Comparison of ENCODE assay signal across 10 cellular contexts in genomic region chr18:26386002-26386401, GRCh38.
DNase-seq lines count a peak whose midpoint lies in the region; ATAC-seq and TF ChIP-seq lines count a peak whose summit lies in the region.
"Had no signal": no experiment of that assay in that cellular context is flagged by ENCODE, and none has a peak within 500 bp of the region (broad histone marks: within the 10 kb centered on the region; RNA-seq: fewer than 3 reads in every experiment).

No MANE protein-coding gene starts in this region.

- no peaks in the 10 kb centered on the region for H3K9me3 Mint-ChIP-seq in CD4-positive, alpha-beta T cell

- intact Hi-C loops in CD4-positive, alpha-beta T cell (cut with DNase I, micrococcal nuclease): loop anchor here in 1 of 2 experiments (5.0 kb wide), 1 partner anchor 46 kb away; no protein-coding TSS in a partner anchor

- H3K4me1 Mint-ChIP-seq in CD4-positive, alpha-beta T cell (ENCODE audit: low read depth): no peaks in the 10 kb centered on the region

- no peaks in the 10 kb centered on the region for H3K9me3 ChIP-seq in CD4-positive, alpha-beta T cell (ENCODE audit: control insufficient read depth, low read length)

- no peak overlapping the region for H3K4me3 Mint-ChIP-seq in CD4-positive, alpha-beta T cell

- CTCF ChIA-PET in CD4-positive, alpha-beta T cell (lab: Charles Lee): no interaction called here

- H3K27ac Mint-ChIP-seq in CD4-positive, alpha-beta T cell: no peak overlapping the region

- H3K27me3 Mint-ChIP-seq in CD4-positive, alpha-beta T cell: no peaks in the 10 kb centered on the region

- no peaks in the 10 kb centered on the region for H3K27me3 ChIP-seq in CD4-positive, alpha-beta T cell (ENCODE audit: control insufficient read depth, insufficient read depth, low read length)

- peaks cover 31% of the 10 kb centered on the region for H3K36me3 Mint-ChIP-seq in CD4-positive, alpha-beta T cell (ENCODE audit: low read depth)

- H3K27ac ChIP-seq in VCaP: 0 out of 2 replicates have a peak overlapping the region, but pooled peaks have one; percentile 6
- no peak overlapping the region for H3K27ac ChIP-seq in CD4-positive, alpha-beta T cell (ENCODE audit: low read depth, low read length)

- POLR2A ChIA-PET in CD4-positive, alpha-beta T cell (lab: Charles Lee): no interaction called here

- DNase-seq in GM04504 (ENCODE audit: low read depth) (peak; percentile 50), globus pallidus (ENCODE audit: low spot score) (peak; percentile 63), putamen (ENCODE audit: low spot score) (peak; percentile 38), SIG-M5 treated with dmso at 0.1 percent for 504 hours (lab: John Stamatoyannopoulos, UW; ENCODE audit: unreplicated experiment) (no peak), NCI-H524 (lab: John Stamatoyannopoulos, UW) (no peak)
- DNase-seq in CD4-positive, alpha-beta T cell: no peak
- DNase-seq: activated naive CD4-positive, alpha-beta T cell treated with Interleukin-2 at 50 U/mL for 16 hours; T-helper 1 cell had no signal

- no peak for ATAC-seq in CD4-positive, alpha-beta T cell (ENCODE audit: poor library complexity)
- ATAC-seq in GM19463 (IDR thresholded peaks at IDR 0.05; ENCODE audit: unreplicated experiment): no peak

- no peak for TF ChIP-seq CTCF in VCaP (conservative IDR thresholded peaks at IDR 0.05)
- no peak for TF ChIP-seq CTCF in CD4-positive, alpha-beta T cell (IDR thresholded peaks at IDR 0.05)

Comparison
In these comparisons a context has a peak if more than half of its experiments do, and no peak if none do; other contexts are left out.
1. DNase-seq: peak in GM04504 (single experiment), globus pallidus (single experiment) and putamen (single experiment); none in CD4-positive, alpha-beta T cell (0 of 10), SIG-M5 treated with dmso at 0.1 percent for 504 hours (single experiment) and NCI-H524 (0 of 2).